Comparison of ENCODE assay signal across 8 cellular contexts in genomic region chr7:107201795-107202450, GRCh38. TPM values are rescaled to one million over a fixed set of nuclear protein-coding genes. Genes with fewer than 3 reads are reported as not detected.
DNase-seq lines count a peak whose midpoint lies in the region; ATAC-seq and TF ChIP-seq lines count a peak whose summit lies in the region.

No MANE protein-coding gene starts in this region.

- H3K27me3 Mint-ChIP-seq in T-cell (no peaks in the 10 kb centered on the region), nephron progenitor cell (ENCODE audit: low read depth, poor library complexity) (no peaks in the 10 kb centered on the region)

- DNase-seq in AG09309 (ENCODE audit: low read depth) (no peak), NCI-H1048 (lab: John Stamatoyannopoulos, UW) (peak; percentile 3), T-cell (peak in 24 of 34 experiments; percentile 5 to 40 (median 16)), epithelial cell of proximal tubule (ENCODE audit: low read depth) (no peak), nephron progenitor cell (peak; percentile 30)

- H3K27ac Mint-ChIP-seq in T-cell: peak overlapping the region in 1 of 2 donors; percentile 50
- no peak overlapping the region for H3K27ac Mint-ChIP-seq in nephron progenitor cell

- no peaks in the 10 kb centered on the region for H3K9me3 Mint-ChIP-seq in T-cell
- H3K9me3 Mint-ChIP-seq in nephron progenitor cell: no peaks in the 10 kb centered on the region

- peak; percentile 47 for TF ChIP-seq CTCF in AG09309 (IDR thresholded peaks at IDR 0.05; ENCODE audit: control insufficient read depth, insufficient read depth, low read depth, low read length, missing control alignments)
- TF ChIP-seq CTCF in epithelial cell of proximal tubule (conservative IDR thresholded peaks at IDR 0.05; ENCODE audit: low read depth, low read length): peak; percentile 61
- peak; percentile 48 for TF ChIP-seq CTCF in nephron progenitor cell (IDR thresholded peaks at IDR 0.05)

- POLR2A ChIA-PET in T-cell (lab: Charles Lee): interaction anchor here in 1 of 2 donors (1.0 kb wide), 1 partner anchor 23 kb away, joined by 4 read pairs; no protein-coding TSS in a partner anchor

- H3K4me1 Mint-ChIP-seq in T-cell (peaks cover 0 to 2% (median 0%) of the 10 kb centered on the region in 3 donors), nephron progenitor cell (no peaks in the 10 kb centered on the region)

- H3K36me3 Mint-ChIP-seq in T-cell: peaks cover 69% of the 10 kb centered on the region
- peaks cover 59% of the 10 kb centered on the region for H3K36me3 Mint-ChIP-seq in nephron progenitor cell (ENCODE audit: low read depth)

- H3K4me3 ChIP-seq in AG09309 (ENCODE audit: control insufficient read depth, low read depth, low read length) (no peak overlapping the region), epithelial cell of proximal tubule (ENCODE audit: low read depth, low read length) (no peak overlapping the region)

- ATAC-seq in GM18867 (IDR thresholded peaks at IDR 0.05; ENCODE audit: unreplicated experiment) (peak; percentile 82), T-cell (replicated peaks in 1 of 4) (peak in 2 of 4 experiments; percentile 40 to 52), GM19452 (IDR thresholded peaks at IDR 0.05; ENCODE audit: unreplicated experiment) (no peak), GM18498 (IDR thresholded peaks at IDR 0.05; ENCODE audit: unreplicated experiment) (no peak)

- CTCF ChIA-PET in T-cell (lab: Charles Lee): interaction anchor here (0.5 to 1.1 kb wide), 5 partner anchors 10 to 540 kb away, joined by 3 read pairs; no protein-coding TSS in a partner anchor

- H3K4me3 Mint-ChIP-seq in T-cell (no peak overlapping the region), nephron progenitor cell (no peak overlapping the region)

RNA-seq across cellular contexts. Expression of gene HBP1, which starts 33.1 kb away (rescaled TPM):
- total RNA-seq in T-cell (100 to 1,000 TPM in 2 of 5 donors, 10 to 100 TPM in 3; 78.6 to 211 (median 92.0) TPM), epithelial cell of proximal tubule (29.5 and 34.4 TPM in 2 replicates)

Comparison
In these comparisons a context has a peak if more than half of its experiments do, and no peak if none do; other contexts are left out.
1. DNase-seq: peak in NCI-H1048 (single experiment), T-cell (24 of 34) and nephron progenitor cell (single experiment); none in AG09309 (single experiment) and epithelial cell of proximal tubule (single experiment).
2. Peak in every context shown above with its lines, with median percentiles within 50 percentile points of each other: CTCF ChIP-seq.